ENCODE assay signal across 1 cellular context in the genomic region with DNA sequence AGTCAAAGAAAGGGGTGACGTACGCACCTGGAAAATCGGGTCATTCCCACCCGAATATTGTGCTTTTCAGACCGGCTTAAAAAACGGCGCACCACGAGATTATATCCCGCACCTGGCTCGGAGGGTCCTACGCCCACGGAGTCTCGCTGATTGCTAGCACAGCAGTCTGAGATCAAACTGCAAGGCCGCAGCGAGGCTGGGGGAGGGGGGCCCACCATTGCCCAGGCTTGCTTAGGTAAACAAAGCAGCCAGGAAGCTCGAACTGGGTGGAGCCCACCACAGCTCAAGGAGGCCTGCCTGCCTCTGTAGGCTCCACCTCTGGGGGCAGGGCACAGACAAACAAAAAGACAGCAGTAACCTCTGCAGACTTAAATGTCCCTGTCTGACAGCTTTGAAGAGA.
A peak's percentile ranks its signal among the peaks of the same experiment; 100 is the strongest.
TF ChIP-seq lines count a peak whose summit lies in the region.
"Not testable (repeated sequence)": the region's sequence is repeated elsewhere in the genome, so short reads cannot be mapped to it uniquely, and the experiment has no call there.

No MANE protein-coding gene starts in this region.

TF ChIP-seq in HepG2, 621 proteins besides CTCF, POLR2A, EP300 and RAD21 (continued from another document):
- TF ChIP-seq, protein P1, sequence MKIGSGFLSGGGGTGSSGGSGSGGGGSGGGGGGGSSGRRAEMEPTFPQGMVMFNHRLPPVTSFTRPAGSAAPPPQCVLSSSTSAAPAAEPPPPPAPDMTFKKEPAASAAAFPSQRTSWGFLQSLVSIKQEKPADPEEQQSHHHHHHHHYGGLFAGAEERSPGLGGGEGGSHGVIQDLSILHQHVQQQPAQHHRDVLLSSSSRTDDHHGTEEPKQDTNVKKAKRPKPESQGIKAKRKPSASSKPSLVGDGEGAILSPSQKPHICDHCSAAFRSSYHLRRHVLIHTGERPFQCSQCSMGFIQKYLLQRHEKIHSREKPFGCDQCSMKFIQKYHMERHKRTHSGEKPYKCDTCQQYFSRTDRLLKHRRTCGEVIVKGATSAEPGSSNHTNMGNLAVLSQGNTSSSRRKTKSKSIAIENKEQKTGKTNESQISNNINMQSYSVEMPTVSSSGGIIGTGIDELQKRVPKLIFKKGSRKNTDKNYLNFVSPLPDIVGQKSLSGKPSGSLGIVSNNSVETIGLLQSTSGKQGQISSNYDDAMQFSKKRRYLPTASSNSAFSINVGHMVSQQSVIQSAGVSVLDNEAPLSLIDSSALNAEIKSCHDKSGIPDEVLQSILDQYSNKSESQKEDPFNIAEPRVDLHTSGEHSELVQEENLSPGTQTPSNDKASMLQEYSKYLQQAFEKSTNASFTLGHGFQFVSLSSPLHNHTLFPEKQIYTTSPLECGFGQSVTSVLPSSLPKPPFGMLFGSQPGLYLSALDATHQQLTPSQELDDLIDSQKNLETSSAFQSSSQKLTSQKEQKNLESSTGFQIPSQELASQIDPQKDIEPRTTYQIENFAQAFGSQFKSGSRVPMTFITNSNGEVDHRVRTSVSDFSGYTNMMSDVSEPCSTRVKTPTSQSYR (CRISPR knock-in tag; IDR thresholded peaks at IDR 0.05; ENCODE audit: borderline replicate concordance): peak; percentile 84; the same call in 1 of the 2 replicates
- TF ChIP-seq, protein P2, sequence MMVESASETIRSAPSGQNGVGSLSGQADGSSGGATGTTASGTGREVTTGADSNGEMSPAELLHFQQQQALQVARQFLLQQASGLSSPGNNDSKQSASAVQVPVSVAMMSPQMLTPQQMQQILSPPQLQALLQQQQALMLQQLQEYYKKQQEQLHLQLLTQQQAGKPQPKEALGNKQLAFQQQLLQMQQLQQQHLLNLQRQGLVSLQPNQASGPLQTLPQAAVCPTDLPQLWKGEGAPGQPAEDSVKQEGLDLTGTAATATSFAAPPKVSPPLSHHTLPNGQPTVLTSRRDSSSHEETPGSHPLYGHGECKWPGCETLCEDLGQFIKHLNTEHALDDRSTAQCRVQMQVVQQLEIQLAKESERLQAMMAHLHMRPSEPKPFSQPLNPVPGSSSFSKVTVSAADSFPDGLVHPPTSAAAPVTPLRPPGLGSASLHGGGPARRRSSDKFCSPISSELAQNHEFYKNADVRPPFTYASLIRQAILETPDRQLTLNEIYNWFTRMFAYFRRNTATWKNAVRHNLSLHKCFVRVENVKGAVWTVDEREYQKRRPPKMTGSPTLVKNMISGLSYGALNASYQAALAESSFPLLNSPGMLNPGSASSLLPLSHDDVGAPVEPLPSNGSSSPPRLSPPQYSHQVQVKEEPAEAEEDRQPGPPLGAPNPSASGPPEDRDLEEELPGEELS (CRISPR knock-in tag; IDR thresholded peaks at IDR 0.05): peak; percentile 51; the same call in 1 of the 2 replicates
- peak; percentile 61 for TF ChIP-seq ZMYM4 (CRISPR knock-in tag; IDR thresholded peaks at IDR 0.05)
- TF ChIP-seq, protein P3, sequence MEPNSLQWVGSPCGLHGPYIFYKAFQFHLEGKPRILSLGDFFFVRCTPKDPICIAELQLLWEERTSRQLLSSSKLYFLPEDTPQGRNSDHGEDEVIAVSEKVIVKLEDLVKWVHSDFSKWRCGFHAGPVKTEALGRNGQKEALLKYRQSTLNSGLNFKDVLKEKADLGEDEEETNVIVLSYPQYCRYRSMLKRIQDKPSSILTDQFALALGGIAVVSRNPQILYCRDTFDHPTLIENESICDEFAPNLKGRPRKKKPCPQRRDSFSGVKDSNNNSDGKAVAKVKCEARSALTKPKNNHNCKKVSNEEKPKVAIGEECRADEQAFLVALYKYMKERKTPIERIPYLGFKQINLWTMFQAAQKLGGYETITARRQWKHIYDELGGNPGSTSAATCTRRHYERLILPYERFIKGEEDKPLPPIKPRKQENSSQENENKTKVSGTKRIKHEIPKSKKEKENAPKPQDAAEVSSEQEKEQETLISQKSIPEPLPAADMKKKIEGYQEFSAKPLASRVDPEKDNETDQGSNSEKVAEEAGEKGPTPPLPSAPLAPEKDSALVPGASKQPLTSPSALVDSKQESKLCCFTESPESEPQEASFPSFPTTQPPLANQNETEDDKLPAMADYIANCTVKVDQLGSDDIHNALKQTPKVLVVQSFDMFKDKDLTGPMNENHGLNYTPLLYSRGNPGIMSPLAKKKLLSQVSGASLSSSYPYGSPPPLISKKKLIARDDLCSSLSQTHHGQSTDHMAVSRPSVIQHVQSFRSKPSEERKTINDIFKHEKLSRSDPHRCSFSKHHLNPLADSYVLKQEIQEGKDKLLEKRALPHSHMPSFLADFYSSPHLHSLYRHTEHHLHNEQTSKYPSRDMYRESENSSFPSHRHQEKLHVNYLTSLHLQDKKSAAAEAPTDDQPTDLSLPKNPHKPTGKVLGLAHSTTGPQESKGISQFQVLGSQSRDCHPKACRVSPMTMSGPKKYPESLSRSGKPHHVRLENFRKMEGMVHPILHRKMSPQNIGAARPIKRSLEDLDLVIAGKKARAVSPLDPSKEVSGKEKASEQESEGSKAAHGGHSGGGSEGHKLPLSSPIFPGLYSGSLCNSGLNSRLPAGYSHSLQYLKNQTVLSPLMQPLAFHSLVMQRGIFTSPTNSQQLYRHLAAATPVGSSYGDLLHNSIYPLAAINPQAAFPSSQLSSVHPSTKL (CRISPR knock-in tag; IDR thresholded peaks at IDR 0.05): peak; percentile 72
- not testable (repeated sequence) for TF ChIP-seq SOX6, SOX13 (IDR thresholded peaks at IDR 0.05)
- peak; percentile 35; the same call in 1 of the 2 replicates for TF ChIP-seq SOX6 (CRISPR knock-in tag; IDR thresholded peaks at IDR 0.05)
- peak; percentile 33; the same call in 1 of the 2 replicates for TF ChIP-seq CBX5 (CRISPR knock-in tag; IDR thresholded peaks at IDR 0.05; ENCODE audit: borderline replicate concordance)
- peak in 1 of 2 experiments; percentile 41; a peak in 2 of 4 replicates for TF ChIP-seq SOX13 (CRISPR knock-in tag; conservative IDR thresholded peaks at IDR 0.05 in 1 of 2, IDR thresholded peaks at IDR 0.05 in 1 of 2)
- 0 out of 2 replicates have a peak, but pooled peaks have one; percentile 54 for TF ChIP-seq ZBTB7B (CRISPR knock-in tag; IDR thresholded peaks at IDR 0.05)
- TF ChIP-seq, protein P4, sequence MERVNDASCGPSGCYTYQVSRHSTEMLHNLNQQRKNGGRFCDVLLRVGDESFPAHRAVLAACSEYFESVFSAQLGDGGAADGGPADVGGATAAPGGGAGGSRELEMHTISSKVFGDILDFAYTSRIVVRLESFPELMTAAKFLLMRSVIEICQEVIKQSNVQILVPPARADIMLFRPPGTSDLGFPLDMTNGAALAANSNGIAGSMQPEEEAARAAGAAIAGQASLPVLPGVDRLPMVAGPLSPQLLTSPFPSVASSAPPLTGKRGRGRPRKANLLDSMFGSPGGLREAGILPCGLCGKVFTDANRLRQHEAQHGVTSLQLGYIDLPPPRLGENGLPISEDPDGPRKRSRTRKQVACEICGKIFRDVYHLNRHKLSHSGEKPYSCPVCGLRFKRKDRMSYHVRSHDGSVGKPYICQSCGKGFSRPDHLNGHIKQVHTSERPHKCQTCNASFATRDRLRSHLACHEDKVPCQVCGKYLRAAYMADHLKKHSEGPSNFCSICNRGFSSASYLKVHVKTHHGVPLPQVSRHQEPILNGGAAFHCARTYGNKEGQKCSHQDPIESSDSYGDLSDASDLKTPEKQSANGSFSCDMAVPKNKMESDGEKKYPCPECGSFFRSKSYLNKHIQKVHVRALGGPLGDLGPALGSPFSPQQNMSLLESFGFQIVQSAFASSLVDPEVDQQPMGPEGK (CRISPR knock-in tag; IDR thresholded peaks at IDR 0.05): peak; percentile 61
- 0 out of 2 replicates have a peak, but pooled peaks have one; percentile 20 for TF ChIP-seq FOXK1 (CRISPR knock-in tag; IDR thresholded peaks at IDR 0.05; ENCODE audit: borderline replicate concordance, low read depth)
- peak; percentile 30 for TF ChIP-seq HNF4A (CRISPR knock-in tag; IDR thresholded peaks at IDR 0.05)
- 0 out of 2 replicates have a peak, but pooled peaks have one; percentile 13 for TF ChIP-seq SOX5 (CRISPR knock-in tag; IDR thresholded peaks at IDR 0.05; ENCODE audit: borderline replicate concordance)
- TF ChIP-seq, protein P5, sequence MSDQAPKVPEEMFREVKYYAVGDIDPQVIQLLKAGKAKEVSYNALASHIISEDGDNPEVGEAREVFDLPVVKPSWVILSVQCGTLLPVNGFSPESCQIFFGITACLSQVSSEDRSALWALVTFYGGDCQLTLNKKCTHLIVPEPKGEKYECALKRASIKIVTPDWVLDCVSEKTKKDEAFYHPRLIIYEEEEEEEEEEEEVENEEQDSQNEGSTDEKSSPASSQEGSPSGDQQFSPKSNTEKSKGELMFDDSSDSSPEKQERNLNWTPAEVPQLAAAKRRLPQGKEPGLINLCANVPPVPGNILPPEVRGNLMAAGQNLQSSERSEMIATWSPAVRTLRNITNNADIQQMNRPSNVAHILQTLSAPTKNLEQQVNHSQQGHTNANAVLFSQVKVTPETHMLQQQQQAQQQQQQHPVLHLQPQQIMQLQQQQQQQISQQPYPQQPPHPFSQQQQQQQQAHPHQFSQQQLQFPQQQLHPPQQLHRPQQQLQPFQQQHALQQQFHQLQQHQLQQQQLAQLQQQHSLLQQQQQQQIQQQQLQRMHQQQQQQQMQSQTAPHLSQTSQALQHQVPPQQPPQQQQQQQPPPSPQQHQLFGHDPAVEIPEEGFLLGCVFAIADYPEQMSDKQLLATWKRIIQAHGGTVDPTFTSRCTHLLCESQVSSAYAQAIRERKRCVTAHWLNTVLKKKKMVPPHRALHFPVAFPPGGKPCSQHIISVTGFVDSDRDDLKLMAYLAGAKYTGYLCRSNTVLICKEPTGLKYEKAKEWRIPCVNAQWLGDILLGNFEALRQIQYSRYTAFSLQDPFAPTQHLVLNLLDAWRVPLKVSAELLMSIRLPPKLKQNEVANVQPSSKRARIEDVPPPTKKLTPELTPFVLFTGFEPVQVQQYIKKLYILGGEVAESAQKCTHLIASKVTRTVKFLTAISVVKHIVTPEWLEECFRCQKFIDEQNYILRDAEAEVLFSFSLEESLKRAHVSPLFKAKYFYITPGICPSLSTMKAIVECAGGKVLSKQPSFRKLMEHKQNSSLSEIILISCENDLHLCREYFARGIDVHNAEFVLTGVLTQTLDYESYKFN (CRISPR knock-in tag; conservative IDR thresholded peaks at IDR 0.05): peak; percentile 51; the same call in 1 of the 2 replicates
- TF ChIP-seq, protein P6, sequence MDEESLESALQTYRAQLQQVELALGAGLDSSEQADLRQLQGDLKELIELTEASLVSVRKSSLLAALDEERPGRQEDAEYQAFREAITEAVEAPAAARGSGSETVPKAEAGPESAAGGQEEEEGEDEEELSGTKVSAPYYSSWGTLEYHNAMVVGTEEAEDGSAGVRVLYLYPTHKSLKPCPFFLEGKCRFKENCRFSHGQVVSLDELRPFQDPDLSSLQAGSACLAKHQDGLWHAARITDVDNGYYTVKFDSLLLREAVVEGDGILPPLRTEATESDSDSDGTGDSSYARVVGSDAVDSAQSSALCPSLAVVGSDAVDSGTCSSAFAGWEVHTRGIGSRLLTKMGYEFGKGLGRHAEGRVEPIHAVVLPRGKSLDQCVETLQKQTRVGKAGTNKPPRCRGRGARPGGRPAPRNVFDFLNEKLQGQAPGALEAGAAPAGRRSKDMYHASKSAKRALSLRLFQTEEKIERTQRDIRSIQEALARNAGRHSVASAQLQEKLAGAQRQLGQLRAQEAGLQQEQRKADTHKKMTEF (CRISPR knock-in tag; IDR thresholded peaks at IDR 0.05): 0 out of 2 replicates have a peak, but pooled peaks have one; percentile 33
- peak; percentile 65; the same call in 1 of the 2 replicates for TF ChIP-seq POGZ (CRISPR knock-in tag; IDR thresholded peaks at IDR 0.05)
- TF ChIP-seq SP5 (CRISPR knock-in tag; IDR thresholded peaks at IDR 0.05; ENCODE audit: borderline replicate concordance, low read depth): peak; percentile 33; the same call in 1 of the 2 replicates
- peak; percentile 40 for TF ChIP-seq ZFX (CRISPR knock-in tag; IDR thresholded peaks at IDR 0.05; ENCODE audit: low read depth)
- TF ChIP-seq SALL1 (CRISPR knock-in tag; IDR thresholded peaks at IDR 0.05): peak; percentile 70
- TF ChIP-seq, protein P7, sequence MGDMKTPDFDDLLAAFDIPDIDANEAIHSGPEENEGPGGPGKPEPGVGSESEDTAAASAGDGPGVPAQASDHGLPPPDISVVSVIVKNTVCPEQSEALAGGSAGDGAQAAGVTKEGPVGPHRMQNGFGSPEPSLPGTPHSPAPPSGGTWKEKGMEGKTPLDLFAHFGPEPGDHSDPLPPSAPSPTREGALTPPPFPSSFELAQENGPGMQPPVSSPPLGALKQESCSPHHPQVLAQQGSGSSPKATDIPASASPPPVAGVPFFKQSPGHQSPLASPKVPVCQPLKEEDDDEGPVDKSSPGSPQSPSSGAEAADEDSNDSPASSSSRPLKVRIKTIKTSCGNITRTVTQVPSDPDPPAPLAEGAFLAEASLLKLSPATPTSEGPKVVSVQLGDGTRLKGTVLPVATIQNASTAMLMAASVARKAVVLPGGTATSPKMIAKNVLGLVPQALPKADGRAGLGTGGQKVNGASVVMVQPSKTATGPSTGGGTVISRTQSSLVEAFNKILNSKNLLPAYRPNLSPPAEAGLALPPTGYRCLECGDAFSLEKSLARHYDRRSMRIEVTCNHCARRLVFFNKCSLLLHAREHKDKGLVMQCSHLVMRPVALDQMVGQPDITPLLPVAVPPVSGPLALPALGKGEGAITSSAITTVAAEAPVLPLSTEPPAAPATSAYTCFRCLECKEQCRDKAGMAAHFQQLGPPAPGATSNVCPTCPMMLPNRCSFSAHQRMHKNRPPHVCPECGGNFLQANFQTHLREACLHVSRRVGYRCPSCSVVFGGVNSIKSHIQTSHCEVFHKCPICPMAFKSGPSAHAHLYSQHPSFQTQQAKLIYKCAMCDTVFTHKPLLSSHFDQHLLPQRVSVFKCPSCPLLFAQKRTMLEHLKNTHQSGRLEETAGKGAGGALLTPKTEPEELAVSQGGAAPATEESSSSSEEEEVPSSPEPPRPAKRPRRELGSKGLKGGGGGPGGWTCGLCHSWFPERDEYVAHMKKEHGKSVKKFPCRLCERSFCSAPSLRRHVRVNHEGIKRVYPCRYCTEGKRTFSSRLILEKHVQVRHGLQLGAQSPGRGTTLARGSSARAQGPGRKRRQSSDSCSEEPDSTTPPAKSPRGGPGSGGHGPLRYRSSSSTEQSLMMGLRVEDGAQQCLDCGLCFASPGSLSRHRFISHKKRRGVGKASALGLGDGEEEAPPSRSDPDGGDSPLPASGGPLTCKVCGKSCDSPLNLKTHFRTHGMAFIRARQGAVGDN (CRISPR knock-in tag; IDR thresholded peaks at IDR 0.05): peak; percentile 40; the same call in 1 of the 2 replicates
- TF ChIP-seq GATAD2A (CRISPR knock-in tag; IDR thresholded peaks at IDR 0.05): peak; percentile 46; the same call in 1 of the 2 replicates
- peak; percentile 71 for TF ChIP-seq FOXA3 (CRISPR knock-in tag; IDR thresholded peaks at IDR 0.05)
